Comparison of ENCODE assay signal across 1 cellular context in the genomic region with DNA sequence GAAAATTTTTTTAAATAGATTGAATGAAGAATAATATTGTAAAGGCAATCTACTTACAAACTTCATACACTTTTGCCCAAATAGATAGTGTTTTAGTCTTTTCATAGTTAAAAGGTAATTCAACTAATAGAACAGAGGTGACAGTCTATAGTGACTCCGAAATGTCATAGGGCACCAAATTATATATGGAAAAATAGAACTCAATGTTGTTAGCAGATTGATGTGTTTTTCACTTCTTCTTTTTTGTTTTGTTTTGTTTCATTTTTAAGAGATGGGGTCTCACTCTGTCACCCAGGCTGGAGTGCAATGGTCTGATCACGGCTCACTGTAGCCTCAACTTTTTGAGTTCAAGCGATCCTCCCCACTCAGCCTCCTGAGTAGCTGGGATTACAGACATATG.
A peak's percentile ranks its signal among the peaks of the same experiment; 100 is the strongest.
TF ChIP-seq lines count a peak whose summit lies in the region.

No MANE protein-coding gene starts in this region.

TF ChIP-seq in HepG2, 621 proteins besides CTCF, POLR2A, EP300 and RAD21:
- TF ChIP-seq, protein P1, sequence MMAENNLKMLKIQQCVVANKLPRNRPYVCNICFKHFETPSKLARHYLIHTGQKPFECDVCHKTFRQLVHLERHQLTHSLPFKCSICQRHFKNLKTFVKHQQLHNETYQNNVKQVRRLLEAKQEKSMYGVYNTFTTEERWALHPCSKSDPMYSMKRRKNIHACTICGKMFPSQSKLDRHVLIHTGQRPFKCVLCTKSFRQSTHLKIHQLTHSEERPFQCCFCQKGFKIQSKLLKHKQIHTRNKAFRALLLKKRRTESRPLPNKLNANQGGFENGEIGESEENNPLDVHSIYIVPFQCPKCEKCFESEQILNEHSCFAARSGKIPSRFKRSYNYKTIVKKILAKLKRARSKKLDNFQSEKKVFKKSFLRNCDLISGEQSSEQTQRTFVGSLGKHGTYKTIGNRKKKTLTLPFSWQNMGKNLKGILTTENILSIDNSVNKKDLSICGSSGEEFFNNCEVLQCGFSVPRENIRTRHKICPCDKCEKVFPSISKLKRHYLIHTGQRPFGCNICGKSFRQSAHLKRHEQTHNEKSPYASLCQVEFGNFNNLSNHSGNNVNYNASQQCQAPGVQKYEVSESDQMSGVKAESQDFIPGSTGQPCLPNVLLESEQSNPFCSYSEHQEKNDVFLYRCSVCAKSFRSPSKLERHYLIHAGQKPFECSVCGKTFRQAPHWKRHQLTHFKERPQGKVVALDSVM (CRISPR knock-in tag; IDR thresholded peaks at IDR 0.05), result peak; percentile 26; the same call in 1 of the 2 replicates
- TF ChIP-seq, protein P2, sequence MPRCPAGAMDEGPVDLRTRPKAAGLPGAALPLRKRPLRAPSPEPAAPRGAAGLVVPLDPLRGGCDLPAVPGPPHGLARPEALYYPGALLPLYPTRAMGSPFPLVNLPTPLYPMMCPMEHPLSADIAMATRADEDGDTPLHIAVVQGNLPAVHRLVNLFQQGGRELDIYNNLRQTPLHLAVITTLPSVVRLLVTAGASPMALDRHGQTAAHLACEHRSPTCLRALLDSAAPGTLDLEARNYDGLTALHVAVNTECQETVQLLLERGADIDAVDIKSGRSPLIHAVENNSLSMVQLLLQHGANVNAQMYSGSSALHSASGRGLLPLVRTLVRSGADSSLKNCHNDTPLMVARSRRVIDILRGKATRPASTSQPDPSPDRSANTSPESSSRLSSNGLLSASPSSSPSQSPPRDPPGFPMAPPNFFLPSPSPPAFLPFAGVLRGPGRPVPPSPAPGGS (CRISPR knock-in tag; IDR thresholded peaks at IDR 0.05), result no peak
- TF ChIP-seq ZKSCAN8 (CRISPR knock-in tag; IDR thresholded peaks at IDR 0.05; ENCODE audit: borderline replicate concordance) (no peak), ZNF274 (CRISPR knock-in tag; IDR thresholded peaks at IDR 0.05) (no peak), TBL1XR1 (IDR thresholded peaks at IDR 0.05; ENCODE audit: borderline replicate concordance, low read length, partially characterized antibody) (no peak)
- TF ChIP-seq, protein P3, sequence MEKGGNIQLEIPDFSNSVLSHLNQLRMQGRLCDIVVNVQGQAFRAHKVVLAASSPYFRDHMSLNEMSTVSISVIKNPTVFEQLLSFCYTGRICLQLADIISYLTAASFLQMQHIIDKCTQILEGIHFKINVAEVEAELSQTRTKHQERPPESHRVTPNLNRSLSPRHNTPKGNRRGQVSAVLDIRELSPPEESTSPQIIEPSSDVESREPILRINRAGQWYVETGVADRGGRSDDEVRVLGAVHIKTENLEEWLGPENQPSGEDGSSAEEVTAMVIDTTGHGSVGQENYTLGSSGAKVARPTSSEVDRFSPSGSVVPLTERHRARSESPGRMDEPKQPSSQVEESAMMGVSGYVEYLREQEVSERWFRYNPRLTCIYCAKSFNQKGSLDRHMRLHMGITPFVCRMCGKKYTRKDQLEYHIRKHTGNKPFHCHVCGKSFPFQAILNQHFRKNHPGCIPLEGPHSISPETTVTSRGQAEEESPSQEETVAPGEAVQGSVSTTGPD (CRISPR knock-in tag; IDR thresholded peaks at IDR 0.05), result no peak
TF ChIP-seq in HepG2: peak in this region for 1.
